Comparison of ENCODE assay signal across 8 cellular contexts in genomic region chr12:4604684-4605193, GRCh38. TPM values are rescaled to one million over a fixed set of nuclear protein-coding genes. Genes with fewer than 3 reads are reported as not detected.
DNase-seq lines count a peak whose midpoint lies in the region; ATAC-seq and TF ChIP-seq lines count a peak whose summit lies in the region.

No MANE protein-coding gene starts in this region.

- peak; percentile 89 for DNase-seq in AG10803 (ENCODE audit: low read depth)
- DNase-seq in NCI-H226: peak; percentile 77
- DNase-seq in activated CD4-positive, CD25-positive, alpha-beta regulatory T cell treated with anti-CD3 and anti-CD28 coated beads, Interleukin-2, amount 50 U/mL, for 72 hours: peak; percentile 78
- peak; percentile 2 to 61 for DNase-seq in cerebellar nuclear complex (lab: John Stamatoyannopoulos, UW)
- peak; percentile 69 for DNase-seq in kidney epithelial cell (ENCODE audit: low read depth)
- DNase-seq in stimulated activated CD4-positive, alpha-beta T cell treated with anti-CD3 and anti-CD28 coated beads, Interleukin-15, amount 100 ng/mL, for 48 hours (ENCODE audit: low read depth in 2 of 2): peak; percentile 69 to 76

- ATAC-seq in GM18870 (IDR thresholded peaks at IDR 0.05; ENCODE audit: unreplicated experiment) (peak; percentile 93), HG03135 (IDR thresholded peaks at IDR 0.05; ENCODE audit: unreplicated experiment) (peak; percentile 97)

- no peaks in the 10 kb centered on the region for H3K27me3 ChIP-seq in kidney epithelial cell (ENCODE audit: control insufficient read depth, insufficient read depth, low read length)

- peak overlapping the region; percentile 92 for H3K4me3 ChIP-seq in AG10803 (ENCODE audit: low read length)
- H3K4me3 ChIP-seq in kidney epithelial cell (ENCODE audit: low read depth, low read length): peak overlapping the region; percentile 56

- H3K36me3 ChIP-seq in kidney epithelial cell (ENCODE audit: control insufficient read depth, insufficient read depth, low read length): no peaks in the 10 kb centered on the region

- TF ChIP-seq CTCF in AG10803 (conservative IDR thresholded peaks at IDR 0.05; ENCODE audit: low read length): peak; percentile 99
- peak; percentile 98 for TF ChIP-seq CTCF in kidney epithelial cell (IDR thresholded peaks at IDR 0.05; ENCODE audit: insufficient read depth, low read length, poor library complexity, severe bottlenecking)

RNA-seq across cellular contexts. Expression of gene DYRK4, which starts 42.7 kb away (rescaled TPM):
- total RNA-seq in kidney epithelial cell: 60.3 and 64.8 TPM in 2 replicates

RNA-seq across cellular contexts. Expression of gene AKAP3, which starts 44.1 kb away (rescaled TPM):
- 4.0 and 6.6 TPM in 2 replicates for total RNA-seq in kidney epithelial cell

RNA-seq across cellular contexts. Expression of gene NDUFA9, which starts 44.2 kb away (rescaled TPM):
- 66.0 and 73.7 TPM in 2 replicates for total RNA-seq in kidney epithelial cell

Comparison
In these comparisons a context has a peak if more than half of its experiments do, and no peak if none do; other contexts are left out.
1. Peak in every context shown above with its lines: DNase-seq, ATAC-seq and H3K4me3 ChIP-seq.
2. DNase-seq: peak in every context shown above with its lines; median percentile 89 in AG10803; 78 in activated CD4-positive, CD25-positive, alpha-beta regulatory T cell treated with anti-CD3 and anti-CD28 coated beads, Interleukin-2, amount 50 U/mL, for 72 hours; 77 in NCI-H226; 72 in stimulated activated CD4-positive, alpha-beta T cell treated with anti-CD3 and anti-CD28 coated beads, Interleukin-15, amount 100 ng/mL, for 48 hours; 69 in kidney epithelial cell; 32 in cerebellar nuclear complex.